In the genomic region with DNA sequence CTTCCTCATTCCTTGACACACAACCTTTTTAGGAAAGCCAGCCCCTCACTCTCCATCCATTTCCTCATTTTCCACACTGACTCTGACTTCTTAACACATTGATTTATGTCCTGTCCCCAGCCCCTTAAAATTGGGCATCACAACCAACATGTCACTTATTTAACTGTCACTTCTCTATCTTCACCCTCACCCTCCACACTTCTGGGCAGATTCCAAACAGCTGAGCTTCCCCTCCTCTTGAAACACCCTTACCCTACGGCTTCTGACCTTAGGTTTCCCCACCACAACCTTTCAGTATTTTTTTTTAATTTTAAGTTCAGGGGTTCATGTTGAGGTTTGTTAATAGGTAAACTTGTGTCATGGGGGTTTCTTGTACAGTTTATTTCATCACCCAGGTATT, we compare ENCODE assay signal across 25 cellular contexts.
"Had no signal": no experiment of that assay in that cellular context is flagged by ENCODE, and none has a peak within 500 bp of the region (broad histone marks: within the 10 kb centered on the region; RNA-seq: fewer than 3 reads in every experiment).

No MANE protein-coding gene starts in this region.

- H3K9me3 Mint-ChIP-seq: endodermal cell had no signal

- H3K27me3 Mint-ChIP-seq: activated naive CD8-positive, alpha-beta T cell treated with anti-CD3 and anti-CD28 coated beads for 36 hours; activated T-helper 17 cell treated with anti-CD3 and anti-CD28 coated beads, Interleukin-2, amount 50 U/mL, for 72 hours had no signal

- H3K27me3 ChIP-seq: brain microvascular endothelial cell, colonic mucosa, hepatocyte, neutrophil, pancreas, right lobe of liver, stomach, testis, upper lobe of left lung had no signal

- H3K4me3 ChIP-seq: colonic mucosa, hepatocyte, pancreas, right lobe of liver, stomach, testis, upper lobe of left lung had no signal

- H2AFZ ChIP-seq: hepatocyte had no signal

- H3K27ac ChIP-seq: brain microvascular endothelial cell, colonic mucosa, epithelial cell of prostate, foreskin keratinocyte, hepatocyte, neutrophil, pancreas, right lobe of liver, stomach, testis, upper lobe of left lung, VCaP had no signal

- H3K36me3 Mint-ChIP-seq: activated naive CD8-positive, alpha-beta T cell treated with anti-CD3 and anti-CD28 coated beads for 36 hours had no signal

- DNase-seq: activated CD4-positive, alpha-beta T cell treated with anti-CD3 and anti-CD28 coated beads, Interleukin-2, amount 50 U/mL, for 48 hours; activated naive CD4-positive, alpha-beta T cell; activated naive CD8-positive, alpha-beta T cell treated with anti-CD3 and anti-CD28 coated beads for 36 hours; activated T-cell treated with anti-CD3 and anti-CD28 coated beads for 4 hours; brain microvascular endothelial cell; central memory CD4-positive, alpha-beta T cell; colonic mucosa; endodermal cell; foreskin keratinocyte; mesendoderm; natural killer cell; pancreas; right lobe of liver; small intestine; stimulated activated CD4-positive, alpha-beta T cell treated with anti-CD3 and anti-CD28 coated beads, Interleukin-15, amount 100 ng/mL, for 24 hours; stimulated activated CD4-positive, alpha-beta T cell treated with anti-CD3 and anti-CD28 coated beads, Interleukin-2, amount 100 ng/mL, for 48 hours; stomach; testis; upper lobe of left lung had no signal

- H3K9me3 ChIP-seq: colonic mucosa, neutrophil, pancreas, right lobe of liver, testis had no signal

- ATAC-seq: activated T-helper 17 cell treated with anti-CD3 and anti-CD28 coated beads, Interleukin-2, amount 50 U/mL, for 72 hours; foreskin keratinocyte; natural killer cell; pancreas; right lobe of liver had no signal

- H3K4me3 Mint-ChIP-seq: activated naive CD8-positive, alpha-beta T cell treated with anti-CD3 and anti-CD28 coated beads for 36 hours; activated T-helper 17 cell treated with anti-CD3 and anti-CD28 coated beads, Interleukin-2, amount 50 U/mL, for 72 hours; endodermal cell; natural killer cell; T-helper 1 cell treated with Interleukin-12 subunit alpha and Interleukin-12 subunit beta and Interleukin-4 antibody, amounts not matched to agents 30 μg/mL and 1 μg/mL, for 36 hours had no signal

- H3K4me1 Mint-ChIP-seq: activated naive CD8-positive, alpha-beta T cell treated with anti-CD3 and anti-CD28 coated beads for 36 hours; activated T-helper 17 cell treated with anti-CD3 and anti-CD28 coated beads, Interleukin-2, amount 50 U/mL, for 72 hours; natural killer cell had no signal

- H3K79me2 ChIP-seq: hepatocyte had no signal

- H3K4me1 ChIP-seq: colonic mucosa, foreskin keratinocyte, pancreas, stomach, testis, upper lobe of left lung had no signal

- H3K4me2 ChIP-seq: hepatocyte had no signal

- H3K27ac Mint-ChIP-seq: activated naive CD8-positive, alpha-beta T cell treated with anti-CD3 and anti-CD28 coated beads for 36 hours; activated T-helper 17 cell treated with anti-CD3 and anti-CD28 coated beads, Interleukin-2, amount 50 U/mL, for 72 hours; endodermal cell; natural killer cell; T-helper 1 cell treated with Interleukin-12 subunit alpha and Interleukin-12 subunit beta and Interleukin-4 antibody, amounts not matched to agents 30 μg/mL and 1 μg/mL, for 36 hours had no signal

- H3K36me3 ChIP-seq: brain microvascular endothelial cell, colonic mucosa, neutrophil, pancreas, right lobe of liver, stomach, upper lobe of left lung had no signal
